ENCODE assay signal across 1 cellular context in the genomic region with DNA sequence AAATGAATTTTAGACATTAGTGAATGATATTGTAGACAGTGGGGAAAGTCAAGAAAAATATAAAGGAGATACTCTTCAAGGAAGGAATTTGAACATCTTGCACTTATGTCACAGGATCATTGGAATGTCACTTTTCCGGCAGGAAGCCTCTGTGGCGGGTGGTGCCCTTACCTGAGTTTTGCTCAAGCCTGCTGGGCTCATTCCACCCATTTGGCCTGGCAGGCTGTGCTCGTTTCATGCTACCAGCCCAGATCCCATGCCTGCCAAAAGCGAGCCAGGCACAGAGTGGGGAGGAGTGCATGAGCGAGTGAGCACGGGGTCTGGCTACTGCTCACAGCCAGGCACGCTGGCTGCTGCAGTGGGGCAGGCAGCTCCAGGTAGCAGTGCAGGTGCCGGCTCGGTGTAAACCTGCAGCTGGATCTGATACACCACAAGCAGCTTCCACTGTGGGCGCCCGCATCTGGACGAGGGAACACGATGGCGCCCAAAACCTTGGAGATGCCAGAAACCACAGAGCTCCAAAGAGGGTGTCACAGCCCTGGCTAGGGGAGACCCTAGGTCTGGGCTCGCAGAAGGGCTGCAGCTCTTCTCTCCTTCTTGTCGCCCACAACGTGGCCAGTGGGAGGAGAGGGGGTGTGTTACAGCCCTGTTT.
TF ChIP-seq lines count a peak whose summit lies in the region.

No MANE protein-coding gene starts in this region.

TF ChIP-seq in K562, 482 proteins besides CTCF, POLR2A, EP300 and RAD21 (continued from another document):
- TF ChIP-seq, protein P1, sequence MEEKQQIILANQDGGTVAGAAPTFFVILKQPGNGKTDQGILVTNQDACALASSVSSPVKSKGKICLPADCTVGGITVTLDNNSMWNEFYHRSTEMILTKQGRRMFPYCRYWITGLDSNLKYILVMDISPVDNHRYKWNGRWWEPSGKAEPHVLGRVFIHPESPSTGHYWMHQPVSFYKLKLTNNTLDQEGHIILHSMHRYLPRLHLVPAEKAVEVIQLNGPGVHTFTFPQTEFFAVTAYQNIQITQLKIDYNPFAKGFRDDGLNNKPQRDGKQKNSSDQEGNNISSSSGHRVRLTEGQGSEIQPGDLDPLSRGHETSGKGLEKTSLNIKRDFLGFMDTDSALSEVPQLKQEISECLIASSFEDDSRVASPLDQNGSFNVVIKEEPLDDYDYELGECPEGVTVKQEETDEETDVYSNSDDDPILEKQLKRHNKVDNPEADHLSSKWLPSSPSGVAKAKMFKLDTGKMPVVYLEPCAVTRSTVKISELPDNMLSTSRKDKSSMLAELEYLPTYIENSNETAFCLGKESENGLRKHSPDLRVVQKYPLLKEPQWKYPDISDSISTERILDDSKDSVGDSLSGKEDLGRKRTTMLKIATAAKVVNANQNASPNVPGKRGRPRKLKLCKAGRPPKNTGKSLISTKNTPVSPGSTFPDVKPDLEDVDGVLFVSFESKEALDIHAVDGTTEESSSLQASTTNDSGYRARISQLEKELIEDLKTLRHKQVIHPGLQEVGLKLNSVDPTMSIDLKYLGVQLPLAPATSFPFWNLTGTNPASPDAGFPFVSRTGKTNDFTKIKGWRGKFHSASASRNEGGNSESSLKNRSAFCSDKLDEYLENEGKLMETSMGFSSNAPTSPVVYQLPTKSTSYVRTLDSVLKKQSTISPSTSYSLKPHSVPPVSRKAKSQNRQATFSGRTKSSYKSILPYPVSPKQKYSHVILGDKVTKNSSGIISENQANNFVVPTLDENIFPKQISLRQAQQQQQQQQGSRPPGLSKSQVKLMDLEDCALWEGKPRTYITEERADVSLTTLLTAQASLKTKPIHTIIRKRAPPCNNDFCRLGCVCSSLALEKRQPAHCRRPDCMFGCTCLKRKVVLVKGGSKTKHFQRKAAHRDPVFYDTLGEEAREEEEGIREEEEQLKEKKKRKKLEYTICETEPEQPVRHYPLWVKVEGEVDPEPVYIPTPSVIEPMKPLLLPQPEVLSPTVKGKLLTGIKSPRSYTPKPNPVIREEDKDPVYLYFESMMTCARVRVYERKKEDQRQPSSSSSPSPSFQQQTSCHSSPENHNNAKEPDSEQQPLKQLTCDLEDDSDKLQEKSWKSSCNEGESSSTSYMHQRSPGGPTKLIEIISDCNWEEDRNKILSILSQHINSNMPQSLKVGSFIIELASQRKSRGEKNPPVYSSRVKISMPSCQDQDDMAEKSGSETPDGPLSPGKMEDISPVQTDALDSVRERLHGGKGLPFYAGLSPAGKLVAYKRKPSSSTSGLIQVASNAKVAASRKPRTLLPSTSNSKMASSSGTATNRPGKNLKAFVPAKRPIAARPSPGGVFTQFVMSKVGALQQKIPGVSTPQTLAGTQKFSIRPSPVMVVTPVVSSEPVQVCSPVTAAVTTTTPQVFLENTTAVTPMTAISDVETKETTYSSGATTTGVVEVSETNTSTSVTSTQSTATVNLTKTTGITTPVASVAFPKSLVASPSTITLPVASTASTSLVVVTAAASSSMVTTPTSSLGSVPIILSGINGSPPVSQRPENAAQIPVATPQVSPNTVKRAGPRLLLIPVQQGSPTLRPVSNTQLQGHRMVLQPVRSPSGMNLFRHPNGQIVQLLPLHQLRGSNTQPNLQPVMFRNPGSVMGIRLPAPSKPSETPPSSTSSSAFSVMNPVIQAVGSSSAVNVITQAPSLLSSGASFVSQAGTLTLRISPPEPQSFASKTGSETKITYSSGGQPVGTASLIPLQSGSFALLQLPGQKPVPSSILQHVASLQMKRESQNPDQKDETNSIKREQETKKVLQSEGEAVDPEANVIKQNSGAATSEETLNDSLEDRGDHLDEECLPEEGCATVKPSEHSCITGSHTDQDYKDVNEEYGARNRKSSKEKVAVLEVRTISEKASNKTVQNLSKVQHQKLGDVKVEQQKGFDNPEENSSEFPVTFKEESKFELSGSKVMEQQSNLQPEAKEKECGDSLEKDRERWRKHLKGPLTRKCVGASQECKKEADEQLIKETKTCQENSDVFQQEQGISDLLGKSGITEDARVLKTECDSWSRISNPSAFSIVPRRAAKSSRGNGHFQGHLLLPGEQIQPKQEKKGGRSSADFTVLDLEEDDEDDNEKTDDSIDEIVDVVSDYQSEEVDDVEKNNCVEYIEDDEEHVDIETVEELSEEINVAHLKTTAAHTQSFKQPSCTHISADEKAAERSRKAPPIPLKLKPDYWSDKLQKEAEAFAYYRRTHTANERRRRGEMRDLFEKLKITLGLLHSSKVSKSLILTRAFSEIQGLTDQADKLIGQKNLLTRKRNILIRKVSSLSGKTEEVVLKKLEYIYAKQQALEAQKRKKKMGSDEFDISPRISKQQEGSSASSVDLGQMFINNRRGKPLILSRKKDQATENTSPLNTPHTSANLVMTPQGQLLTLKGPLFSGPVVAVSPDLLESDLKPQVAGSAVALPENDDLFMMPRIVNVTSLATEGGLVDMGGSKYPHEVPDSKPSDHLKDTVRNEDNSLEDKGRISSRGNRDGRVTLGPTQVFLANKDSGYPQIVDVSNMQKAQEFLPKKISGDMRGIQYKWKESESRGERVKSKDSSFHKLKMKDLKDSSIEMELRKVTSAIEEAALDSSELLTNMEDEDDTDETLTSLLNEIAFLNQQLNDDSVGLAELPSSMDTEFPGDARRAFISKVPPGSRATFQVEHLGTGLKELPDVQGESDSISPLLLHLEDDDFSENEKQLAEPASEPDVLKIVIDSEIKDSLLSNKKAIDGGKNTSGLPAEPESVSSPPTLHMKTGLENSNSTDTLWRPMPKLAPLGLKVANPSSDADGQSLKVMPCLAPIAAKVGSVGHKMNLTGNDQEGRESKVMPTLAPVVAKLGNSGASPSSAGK (IDR thresholded peaks at IDR 0.05) = no peak
- no peak for TF ChIP-seq NR3C1 (CRISPR knock-in tag; IDR thresholded peaks at IDR 0.05)
